ENCODE assay signal across 8 cellular contexts in the genomic region with DNA sequence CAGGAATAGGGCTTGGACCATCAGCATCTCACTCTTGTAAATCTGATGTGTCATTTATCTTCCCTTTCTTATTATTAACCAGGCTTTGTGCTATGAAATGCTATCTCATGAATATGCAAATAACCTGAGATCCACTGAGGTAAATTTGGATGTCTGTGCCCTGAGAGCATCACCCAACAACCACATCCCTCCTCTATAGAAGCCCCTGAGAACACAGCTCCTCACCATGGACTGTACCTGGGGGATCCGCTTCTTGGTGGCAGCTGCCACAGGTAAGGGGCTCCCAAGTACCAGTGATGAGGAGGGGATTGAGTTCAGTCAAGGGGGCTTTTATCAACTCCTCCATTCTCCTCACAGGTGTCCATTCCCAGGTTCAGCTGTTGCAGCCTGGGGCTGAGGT.
DNase-seq lines count a peak whose midpoint lies in the region; ATAC-seq and TF ChIP-seq lines count a peak whose summit lies in the region.
"Not testable (repeated sequence)": the region's sequence is repeated elsewhere in the genome, so short reads cannot be mapped to it uniquely, and the experiment has no call there.

No MANE protein-coding gene starts in this region.

- not testable (repeated sequence) for H2AFZ ChIP-seq in DND-41 (ENCODE audit: low read depth, low read length)

- H3K27me3 Mint-ChIP-seq in CD4-positive, CD25-positive, alpha-beta regulatory T cell; CD4-positive, alpha-beta memory T cell; T-helper 17 cell; activated CD8-positive, alpha-beta T cell treated with anti-CD3 and anti-CD28 coated beads for 36 hours; activated naive CD8-positive, alpha-beta T cell treated with anti-CD3 and anti-CD28 coated beads, Interleukin-2, amount 10 ng/mL, durations not matched to agents 7 days and 5 days; effector memory CD8-positive, alpha-beta T cell; naive thymus-derived CD4-positive, alpha-beta T cell: not testable (repeated sequence)

- H3K4me2 ChIP-seq in DND-41 (ENCODE audit: insufficient read depth, low read length), result not testable (repeated sequence)

- POLR2A ChIA-PET in CD4-positive, alpha-beta memory T cell (lab: Charles Lee; ENCODE audit: partially characterized antibody); activated CD8-positive, alpha-beta T cell treated with anti-CD3 and anti-CD28 coated beads for 36 hours (lab: Charles Lee); activated naive CD8-positive, alpha-beta T cell treated with anti-CD3 and anti-CD28 coated beads, Interleukin-2, amount 10 ng/mL, durations not matched to agents 7 days and 5 days (lab: Charles Lee); naive thymus-derived CD4-positive, alpha-beta T cell (lab: Charles Lee): not testable (repeated sequence)

- not testable (repeated sequence) for H3K36me3 ChIP-seq in CD4-positive, CD25-positive, alpha-beta regulatory T cell (ENCODE audit: control insufficient read depth, insufficient read depth, low read length); CD4-positive, alpha-beta memory T cell (ENCODE audit: insufficient read depth, low read length); DND-41 (ENCODE audit: insufficient read depth, low read length); naive thymus-derived CD4-positive, alpha-beta T cell (ENCODE audit: control insufficient read depth in 2 of 3, insufficient read depth in 3 of 3, low read length in 3 of 3)

- H3K9me3 ChIP-seq in CD4-positive, CD25-positive, alpha-beta regulatory T cell (ENCODE audit: control insufficient read depth in 2 of 2, low read length in 2 of 2); CD4-positive, alpha-beta memory T cell (ENCODE audit: control insufficient read depth in 1 of 2, low read length in 2 of 2); DND-41 (ENCODE audit: insufficient read depth, low read length, severe bottlenecking); T-helper 17 cell (ENCODE audit: control insufficient read depth, low read length, poor library complexity, severe bottlenecking); naive thymus-derived CD4-positive, alpha-beta T cell (ENCODE audit: control insufficient read depth in 2 of 3, low read length in 3 of 3): not testable (repeated sequence)

- not testable (repeated sequence) for H3K27me3 ChIP-seq in CD4-positive, CD25-positive, alpha-beta regulatory T cell (ENCODE audit: control insufficient read depth, insufficient read depth, low read length); CD4-positive, alpha-beta memory T cell (ENCODE audit: insufficient read depth, low read length); DND-41 (ENCODE audit: insufficient read depth, low read length, poor library complexity); naive thymus-derived CD4-positive, alpha-beta T cell (ENCODE audit: control insufficient read depth in 2 of 2, insufficient read depth in 2 of 2, low read length in 2 of 2)

- not testable (repeated sequence) for H3K36me3 Mint-ChIP-seq in CD4-positive, CD25-positive, alpha-beta regulatory T cell; CD4-positive, alpha-beta memory T cell; T-helper 17 cell (ENCODE audit: low read depth); activated CD8-positive, alpha-beta T cell treated with anti-CD3 and anti-CD28 coated beads for 36 hours (ENCODE audit: low read depth); activated naive CD8-positive, alpha-beta T cell treated with anti-CD3 and anti-CD28 coated beads, Interleukin-2, amount 10 ng/mL, durations not matched to agents 7 days and 5 days; effector memory CD8-positive, alpha-beta T cell (ENCODE audit: insufficient read depth); naive thymus-derived CD4-positive, alpha-beta T cell

- intact Hi-C loops in CD4-positive, alpha-beta memory T cell (cut with micrococcal nuclease); activated CD8-positive, alpha-beta T cell treated with anti-CD3 and anti-CD28 coated beads for 36 hours (cut with micrococcal nuclease); naive thymus-derived CD4-positive, alpha-beta T cell (cut with micrococcal nuclease): not testable (repeated sequence)

- not testable (repeated sequence) for H3K4me3 ChIP-seq in CD4-positive, CD25-positive, alpha-beta regulatory T cell (ENCODE audit: low read depth, low read length); CD4-positive, alpha-beta memory T cell (ENCODE audit: low read length in 2 of 2); DND-41 (ENCODE audit: low read depth in 1 of 2, low read length in 2 of 2); naive thymus-derived CD4-positive, alpha-beta T cell (ENCODE audit: low read length)

- not testable (repeated sequence) for H4K20me1 ChIP-seq in DND-41 (ENCODE audit: insufficient read depth, low read length)

- H3K4me1 Mint-ChIP-seq in CD4-positive, CD25-positive, alpha-beta regulatory T cell, result peaks cover 0 to 13% (median 2%) of the 10 kb centered on the region in 4 donors
- H3K4me1 Mint-ChIP-seq in CD4-positive, alpha-beta memory T cell, result peaks cover 6 to 17% (median 12%) of the 10 kb centered on the region in 4 donors
- H3K4me1 Mint-ChIP-seq in T-helper 17 cell; activated CD8-positive, alpha-beta T cell treated with anti-CD3 and anti-CD28 coated beads for 36 hours (ENCODE audit: low read depth); activated naive CD8-positive, alpha-beta T cell treated with anti-CD3 and anti-CD28 coated beads, Interleukin-2, amount 10 ng/mL, durations not matched to agents 7 days and 5 days; effector memory CD8-positive, alpha-beta T cell (ENCODE audit: low read depth in 2 of 2): not testable (repeated sequence)
- H3K4me1 Mint-ChIP-seq in naive thymus-derived CD4-positive, alpha-beta T cell, result peaks cover 0 to 15% (median 10%) of the 10 kb centered on the region in 7 donors

- not testable (repeated sequence) for H3K4me3 Mint-ChIP-seq in CD4-positive, CD25-positive, alpha-beta regulatory T cell; T-helper 17 cell; activated CD8-positive, alpha-beta T cell treated with anti-CD3 and anti-CD28 coated beads for 36 hours; activated naive CD8-positive, alpha-beta T cell treated with anti-CD3 and anti-CD28 coated beads, Interleukin-2, amount 10 ng/mL, durations not matched to agents 7 days and 5 days; effector memory CD8-positive, alpha-beta T cell; naive thymus-derived CD4-positive, alpha-beta T cell
- peak overlapping the region in 2 of 8 donors; percentile 43 to 64 for H3K4me3 Mint-ChIP-seq in CD4-positive, alpha-beta memory T cell

- CTCF ChIA-PET in CD4-positive, alpha-beta memory T cell (lab: Charles Lee; ENCODE audit: partially characterized antibody); activated CD8-positive, alpha-beta T cell treated with anti-CD3 and anti-CD28 coated beads for 36 hours (lab: Charles Lee); naive thymus-derived CD4-positive, alpha-beta T cell (lab: Charles Lee): not testable (repeated sequence)

- H3K27ac Mint-ChIP-seq in CD4-positive, CD25-positive, alpha-beta regulatory T cell, result peak overlapping the region in 2 of 3 donors; percentile 8 to 12
- H3K27ac Mint-ChIP-seq in CD4-positive, alpha-beta memory T cell, result peak overlapping the region in 6 of 7 donors; percentile 41 to 85 (median 68)
- H3K27ac Mint-ChIP-seq in T-helper 17 cell, result peak overlapping the region; percentile 51
- not testable (repeated sequence) for H3K27ac Mint-ChIP-seq in activated CD8-positive, alpha-beta T cell treated with anti-CD3 and anti-CD28 coated beads for 36 hours; activated naive CD8-positive, alpha-beta T cell treated with anti-CD3 and anti-CD28 coated beads, Interleukin-2, amount 10 ng/mL, durations not matched to agents 7 days and 5 days
- H3K27ac Mint-ChIP-seq in effector memory CD8-positive, alpha-beta T cell, result peak overlapping the region in 1 of 2 donors; percentile 58
- H3K27ac Mint-ChIP-seq in naive thymus-derived CD4-positive, alpha-beta T cell, result peak overlapping the region in 1 of 9 donors; percentile 31

- H3K27ac ChIP-seq in CD4-positive, CD25-positive, alpha-beta regulatory T cell (ENCODE audit: insufficient read depth, low read length, poor library complexity, severe bottlenecking); CD4-positive, alpha-beta memory T cell (ENCODE audit: low read depth, low read length); DND-41 (ENCODE audit: low read length); naive thymus-derived CD4-positive, alpha-beta T cell (ENCODE audit: low read depth, low read length): not testable (repeated sequence)

- not testable (repeated sequence) for H3K9me3 Mint-ChIP-seq in CD4-positive, CD25-positive, alpha-beta regulatory T cell; CD4-positive, alpha-beta memory T cell; activated CD8-positive, alpha-beta T cell treated with anti-CD3 and anti-CD28 coated beads for 36 hours; activated naive CD8-positive, alpha-beta T cell treated with anti-CD3 and anti-CD28 coated beads, Interleukin-2, amount 10 ng/mL, durations not matched to agents 7 days and 5 days; effector memory CD8-positive, alpha-beta T cell; naive thymus-derived CD4-positive, alpha-beta T cell

- H3K4me1 ChIP-seq in CD4-positive, CD25-positive, alpha-beta regulatory T cell (ENCODE audit: control insufficient read depth, insufficient read depth, low read length, poor library complexity, severe bottlenecking); CD4-positive, alpha-beta memory T cell (ENCODE audit: insufficient read depth, low read length); DND-41 (ENCODE audit: insufficient read depth, low read length); naive thymus-derived CD4-positive, alpha-beta T cell (ENCODE audit: control insufficient read depth in 2 of 2, insufficient read depth in 2 of 2, low read length in 2 of 2): not testable (repeated sequence)

- DNase-seq in CD4-positive, CD25-positive, alpha-beta regulatory T cell; CD4-positive, alpha-beta memory T cell; DND-41; T-helper 17 cell; activated CD8-positive, alpha-beta T cell treated with anti-CD3 and anti-CD28 coated beads for 36 hours; activated naive CD8-positive, alpha-beta T cell treated with anti-CD3 and anti-CD28 coated beads, Interleukin-2, amount 10 ng/mL, durations not matched to agents 7 days and 5 days; effector memory CD8-positive, alpha-beta T cell; naive thymus-derived CD4-positive, alpha-beta T cell: not testable (repeated sequence)

- not testable (repeated sequence) for H3K79me2 ChIP-seq in DND-41 (ENCODE audit: insufficient read depth, low read length)

- not testable (repeated sequence) for TF ChIP-seq CTCF in DND-41 (IDR thresholded peaks at IDR 0.05; ENCODE audit: borderline replicate concordance, extremely low read depth, low read length, poor library complexity, severe bottlenecking); activated CD8-positive, alpha-beta T cell treated with anti-CD3 and anti-CD28 coated beads for 36 hours (IDR thresholded peaks at IDR 0.05)

- not testable (repeated sequence) for H3K9ac ChIP-seq in DND-41 (ENCODE audit: low read depth, low read length)

- peak in 1 of 2 donors; percentile 34 for ATAC-seq in CD4-positive, CD25-positive, alpha-beta regulatory T cell (ENCODE audit: low read depth in 2 of 2)
- ATAC-seq in DND-41 (ENCODE audit: insufficient read depth, low read depth) (peak; percentile 50), T-helper 17 cell (peak; percentile 59)
- peak; percentile 24 for ATAC-seq in activated CD8-positive, alpha-beta T cell treated with anti-CD3 and anti-CD28 coated beads for 36 hours
- peak; percentile 42 for ATAC-seq in activated naive CD8-positive, alpha-beta T cell treated with anti-CD3 and anti-CD28 coated beads, Interleukin-2, amount 10 ng/mL, durations not matched to agents 7 days and 5 days (ENCODE audit: low read depth)
- ATAC-seq in effector memory CD8-positive, alpha-beta T cell (replicated peaks), result peak; percentile 47
- ATAC-seq in naive thymus-derived CD4-positive, alpha-beta T cell, result peak; percentile 10
